ENCODE assay signal across 9 cellular contexts in genomic region chr22:45878051-45878764, GRCh38.
A peak's percentile ranks its signal among the peaks of the same experiment; 100 is the strongest.
DNase-seq lines count a peak whose midpoint lies in the region; ATAC-seq and TF ChIP-seq lines count a peak whose summit lies in the region.
"Had no signal": no experiment of that assay in that cellular context is flagged by ENCODE, and none has a peak within 500 bp of the region (broad histone marks: within the 10 kb centered on the region; RNA-seq: fewer than 3 reads in every experiment).

No MANE protein-coding gene starts in this region.

- peaks cover 70% of the 10 kb centered on the region for H3K27me3 ChIP-seq in suprapubic skin

- intact Hi-C loops in left ventricle myocardium superior (cut with micrococcal nuclease): no loop called here

- no peak overlapping the region for H3K27ac ChIP-seq in suprapubic skin

- TF ChIP-seq CTCF in suprapubic skin (IDR thresholded peaks at IDR 0.05): no peak

- DNase-seq in SHP77 (lab: John Stamatoyannopoulos, UW): peak; percentile 7 to 26
- DNase-seq in SHP77 treated with DMSO at 0.1 percent for 48 hours (lab: John Stamatoyannopoulos, UW): no peak
- DNase-seq in NCI-H524 treated with DMSO at 0.1 percent for 48 hours (lab: John Stamatoyannopoulos, UW): peak; percentile 84
- peak; percentile 77 for DNase-seq in left ventricle myocardium superior
- DNase-seq in suprapubic skin (ENCODE audit: low spot score in 2 of 2): peak; percentile 55 to 64
- DNase-seq in OCI-M1 (lab: John Stamatoyannopoulos, UW): no peak
- no peak for DNase-seq in KG1 (lab: John Stamatoyannopoulos, UW)
- DNase-seq: activated CD4-positive, alpha-beta T cell treated with anti-CD3 and anti-CD28 coated beads for 1 hour had no signal

- 40% methylated on average over 13 of the region's 25 CpGs for WGBS in suprapubic skin

- no peak for TF ChIP-seq EP300 in suprapubic skin (IDR thresholded peaks at IDR 0.05)

- H3K4me3 ChIP-seq in suprapubic skin: no peak overlapping the region

- H3K36me3 ChIP-seq in suprapubic skin: no peaks in the 10 kb centered on the region

- no peak for TF ChIP-seq POLR2A in suprapubic skin (IDR thresholded peaks at IDR 0.05)

- peaks cover 24% of the 10 kb centered on the region for H3K4me1 ChIP-seq in suprapubic skin

- ATAC-seq in left ventricle myocardium superior (peak; percentile 71), HG03045 (IDR thresholded peaks at IDR 0.05; ENCODE audit: unreplicated experiment) (no peak)

- H3K9me3 ChIP-seq in suprapubic skin: no peaks in the 10 kb centered on the region

Comparison
In these comparisons a context has a peak if more than half of its experiments do, and no peak if none do; other contexts are left out.
1. DNase-seq: peak in SHP77 (2 of 2), NCI-H524 treated with DMSO at 0.1 percent for 48 hours (single experiment), left ventricle myocardium superior (single experiment) and suprapubic skin (2 of 2); none in SHP77 treated with DMSO at 0.1 percent for 48 hours (single experiment), OCI-M1 (single experiment) and KG1 (single experiment).